Comparison of ENCODE assay signal across 17 cellular contexts in genomic region chr18:61851940-61852451, GRCh38. TPM values are rescaled to one million over a fixed set of nuclear protein-coding genes. Genes with fewer than 3 reads are reported as not detected.
DNase-seq lines count a peak whose midpoint lies in the region; ATAC-seq, FAIRE-seq and TF ChIP-seq lines count a peak whose summit lies in the region.
"Had no signal": no experiment of that assay in that cellular context is flagged by ENCODE, and none has a peak within 500 bp of the region (broad histone marks: within the 10 kb centered on the region; RNA-seq: fewer than 3 reads in every experiment).

No MANE protein-coding gene starts in this region.

- H4K20me1 ChIP-seq in keratinocyte (ENCODE audit: control insufficient read depth, extremely low read depth, insufficient read depth, low read length) = no peaks in the 10 kb centered on the region
- H4K20me1 ChIP-seq: BLaER1 had no signal

- no peak for FAIRE-seq in keratinocyte (lab: Jason Lieb, UNC)

- H3K4me1 ChIP-seq in keratinocyte (ENCODE audit: control insufficient read depth, extremely low read depth, insufficient read depth, low read length) = peaks cover 24% of the 10 kb centered on the region
- H3K4me1 ChIP-seq: adrenal gland, BLaER1 had no signal

- DNase-seq in AG20443 (ENCODE audit: low spot score) = peak; percentile 31
- DNase-seq in LHCN-M2 (ENCODE audit: low read depth) = peak; percentile 72
- peak; percentile 73 for DNase-seq in brain pericyte (ENCODE audit: low read depth, low spot score)
- DNase-seq in keratinocyte (ENCODE audit: low read depth, low spot score) = no peak
- DNase-seq in amygdala (lab: John Stamatoyannopoulos, UW) = no peak
- no peak for DNase-seq in HK-2 (ENCODE audit: unreplicated experiment)
- DNase-seq in GOT3 (lab: John Stamatoyannopoulos, UW) = no peak
- DNase-seq: activated CD4-positive, alpha-beta T cell treated with anti-CD3 and anti-CD28 coated beads, Interleukin-2, amount 50 U/mL, for 4 hours; activated T-cell treated with anti-CD3 and anti-CD28 coated beads, Interleukin-2, amount 50 U/mL, for 72 hours; adrenal gland; dorsolateral prefrontal cortex; left lung; naive B cell; NCI-H187 had no signal

- peak overlapping the region in 1 of 3 experiments; percentile 27 for H3K4me3 ChIP-seq in keratinocyte (ENCODE audit: control insufficient read depth in 2 of 3, extremely low read depth in 1 of 3, insufficient read depth in 2 of 3, low read depth in 1 of 3, low read length in 3 of 3)
- H3K4me3 ChIP-seq: adrenal gland, BLaER1, dorsolateral prefrontal cortex, left lung, SK-N-MC had no signal

- peak overlapping the region; percentile 31 for H3K27ac ChIP-seq in keratinocyte (ENCODE audit: control insufficient read depth, insufficient read depth, low read length)
- H3K27ac ChIP-seq: BLaER1, left lung, SK-N-MC had no signal

- peaks cover 48% of the 10 kb centered on the region for H3K79me2 ChIP-seq in keratinocyte (ENCODE audit: control insufficient read depth, insufficient read depth, low read length)

- no peak overlapping the region for H2AFZ ChIP-seq in keratinocyte (ENCODE audit: control insufficient read depth, low read length)

- no peak for ATAC-seq in GM21717 (IDR thresholded peaks at IDR 0.05; ENCODE audit: unreplicated experiment)
- ATAC-seq: activated T-cell treated with anti-CD3 and anti-CD28 coated beads, Interleukin-2, amount 50 U/mL, for 72 hours had no signal

- TF ChIP-seq CTCF in keratinocyte (optimal IDR thresholded peaks at IDR 0.05 in 1 of 3, IDR thresholded peaks at IDR 0.05 in 1 of 3, conservative IDR thresholded peaks at IDR 0.05 in 1 of 3; ENCODE audit: extremely low read depth in 1 of 3, insufficient read depth in 2 of 3, low read length in 3 of 3) = no peak

- no peaks in the 10 kb centered on the region for H3K9me3 ChIP-seq in keratinocyte (ENCODE audit: control insufficient read depth, low read depth, low read length)
- H3K9me3 ChIP-seq: adrenal gland, BLaER1, left lung had no signal

- H3K9me1 ChIP-seq in keratinocyte (ENCODE audit: control insufficient read depth, extremely low read depth, insufficient read depth, low read length) = no peaks in the 10 kb centered on the region

- dilution Hi-C loops in keratinocyte (cut with MboI; ENCODE audit: extremely low pct_ligation_motif_present, low sequenced_read_pairs) = no loop called here

- peak overlapping the region; percentile 46 for H3K4me2 ChIP-seq in keratinocyte (ENCODE audit: control insufficient read depth, extremely low read depth, insufficient read depth, low read depth, low read length)
- H3K4me2 ChIP-seq: BLaER1 had no signal

- no peak overlapping the region for H3K9ac ChIP-seq in keratinocyte (ENCODE audit: control insufficient read depth, extremely low read depth, insufficient read depth, low read length)
- H3K9ac ChIP-seq: BLaER1 had no signal

- H3K27me3 ChIP-seq in keratinocyte (ENCODE audit: control insufficient read depth, extremely low read depth, insufficient read depth, low read length) = no peaks in the 10 kb centered on the region
- H3K27me3 ChIP-seq: adrenal gland, BLaER1, left lung had no signal

- H3K36me3 ChIP-seq in keratinocyte (ENCODE audit: control insufficient read depth in 2 of 2, extremely low read depth in 1 of 2, insufficient read depth in 2 of 2, low read length in 2 of 2) = no peaks in the 10 kb centered on the region
- H3K36me3 ChIP-seq: adrenal gland, BLaER1, left lung had no signal

RNA-seq across cellular contexts. Expression of gene RNF152, which starts 40.8 kb away (rescaled TPM):
- 0.51 and 0.63 TPM in 2 replicates for total RNA-seq in LHCN-M2 (2014; rRNA removed)
- 0.34 TPM for polyA plus RNA-seq in LHCN-M2 (2012)
- 10.1 to 29.9 TPM (median 12.6 TPM) in 3 replicates for polyA plus RNA-seq in keratinocyte
- polyA plus RNA-seq in keratinocyte (2011; ENCODE audit: low read depth) = 6.9 TPM
- polyA plus RNA-seq in keratinocyte (2011; cell fraction: cytosol; rRNA removed) = 11.0 and 11.8 TPM in 2 replicates
- polyA plus RNA-seq in keratinocyte (2011; cell fraction: nucleus; rRNA removed) = 29.0 TPM in 2 replicates
- polyA plus RNA-seq in keratinocyte (2012; ENCODE audit: low replicate concordance) = 9.4 and 11.9 TPM in 2 replicates
- 52.0 to 245 TPM (median 102 TPM) in 3 replicates for polyA minus RNA-seq in keratinocyte
- 75.4 TPM for polyA minus RNA-seq in keratinocyte (2011; cell fraction: cytosol; rRNA and poly(A)+ RNA removed)
- polyA minus RNA-seq in keratinocyte (2011; cell fraction: nucleus; rRNA and poly(A)+ RNA removed) = 104 and 146 TPM in 2 replicates

Comparison
In these comparisons a context has a peak if more than half of its experiments do, and no peak if none do; other contexts are left out.
1. DNase-seq: peak in AG20443 (single experiment), LHCN-M2 (single experiment) and brain pericyte (single experiment); none in keratinocyte (single experiment), amygdala (0 of 56), HK-2 (single experiment) and GOT3 (single experiment).